In the genomic region with DNA sequence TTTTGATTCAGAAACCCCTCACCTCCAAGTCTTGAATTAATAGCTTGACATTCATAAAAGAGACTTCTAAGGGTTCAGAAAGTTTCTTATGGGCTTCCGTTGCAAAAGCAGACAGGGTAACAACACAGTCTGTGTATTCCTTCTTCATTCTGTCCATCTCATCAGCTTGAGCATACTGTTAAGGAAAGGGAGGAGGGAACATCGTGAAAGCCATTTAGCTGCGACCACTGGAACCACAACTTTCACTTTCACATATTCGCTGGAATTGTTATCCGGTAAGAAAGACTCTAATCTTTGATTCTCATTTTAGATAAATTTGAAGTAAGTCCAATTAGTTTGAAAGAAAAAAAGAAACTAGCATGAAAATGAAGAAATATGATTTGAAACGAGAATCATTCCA, we compare ENCODE assay signal across 14 cellular contexts.
DNase-seq lines count a peak whose midpoint lies in the region; ATAC-seq and TF ChIP-seq lines count a peak whose summit lies in the region.
"Had no signal": no experiment of that assay in that cellular context is flagged by ENCODE, and none has a peak within 500 bp of the region (broad histone marks: within the 10 kb centered on the region; RNA-seq: fewer than 3 reads in every experiment).

No MANE protein-coding gene starts in this region.

- intact Hi-C loops in CD8-positive, alpha-beta T cell (cut with DNase I, micrococcal nuclease) = no loop called here
- intact Hi-C loops in natural killer cell (cut with micrococcal nuclease) = no loop called here
- intact Hi-C loops in right cardiac atrium (cut with DNase I) = no loop called here

- H3K27ac ChIP-seq in CD8-positive, alpha-beta T cell (ENCODE audit: low read depth, low read length) = no peak overlapping the region
- no peak overlapping the region for H3K27ac ChIP-seq in right cardiac atrium (ENCODE audit: low read length)

- H3K4me3 Mint-ChIP-seq in CD8-positive, alpha-beta T cell = peak overlapping the region; percentile 54
- peak overlapping the region; percentile 53 for H3K4me3 Mint-ChIP-seq in natural killer cell
- no peak overlapping the region for H3K4me3 Mint-ChIP-seq in activated T-cell treated with anti-CD3 and anti-CD28 coated beads, Interleukin-2, amount 50 U/mL, for 72 hours
- H3K4me3 Mint-ChIP-seq: stimulated activated effector memory CD8-positive, alpha-beta T cell treated with anti-CD3 and anti-CD28 coated beads, Interleukin-12 subunit alpha, Interleukin-12 subunit beta, amount 100 ng/mL, for 72 hours had no signal

- in situ Hi-C loops in astrocyte of the spinal cord (cut with HindIII; ENCODE audit: low sequenced_read_pairs) = no loop called here

- no peak overlapping the region for H3K4me3 ChIP-seq in CD8-positive, alpha-beta T cell (ENCODE audit: low read depth, low read length)
- H3K4me3 ChIP-seq in Jurkat, Clone E6-1 (ENCODE audit: low read length) = no peak overlapping the region
- H3K4me3 ChIP-seq in astrocyte of the spinal cord (ENCODE audit: low read depth, low read length) (no peak overlapping the region), right cardiac atrium (ENCODE audit: low read length) (no peak overlapping the region)

- no peak for DNase-seq in CD8-positive, alpha-beta T cell
- DNase-seq in Jurkat, Clone E6-1 (ENCODE audit: low read depth, low spot score) = peak; percentile 6
- DNase-seq in astrocyte of the spinal cord (ENCODE audit: low read depth, low spot score) (peak; percentile 5), natural killer cell (no peak), EL (no peak), right cardiac atrium (no peak)
- DNase-seq in activated CD4-positive, alpha-beta T cell treated with anti-CD3 and anti-CD28 coated beads for 1 hour = no peak
- no peak for DNase-seq in activated T-cell treated with anti-CD3 and anti-CD28 coated beads, Interleukin-2, amount 50 U/mL, for 72 hours
- DNase-seq: activated CD4-positive, CD25-positive, alpha-beta regulatory T cell; COR-L47; nucleus accumbens; stimulated activated CD4-positive, alpha-beta T cell treated with anti-CD3 and anti-CD28 coated beads, Interleukin-1b, Interleukin-23, amount 100 ng/mL, for 48 hours had no signal

- no peaks in the 10 kb centered on the region for H3K9me3 ChIP-seq in CD8-positive, alpha-beta T cell (ENCODE audit: low read length)
- no peaks in the 10 kb centered on the region for H3K9me3 ChIP-seq in right cardiac atrium (ENCODE audit: control insufficient read depth, low read length)

- H3K36me3 Mint-ChIP-seq in CD8-positive, alpha-beta T cell = no peaks in the 10 kb centered on the region
- H3K36me3 Mint-ChIP-seq in natural killer cell = peaks cover 31% of the 10 kb centered on the region
- no peaks in the 10 kb centered on the region for H3K36me3 Mint-ChIP-seq in activated T-cell treated with anti-CD3 and anti-CD28 coated beads, Interleukin-2, amount 50 U/mL, for 72 hours (ENCODE audit: insufficient read depth in 2 of 2)

- H3K4me1 ChIP-seq in CD8-positive, alpha-beta T cell (ENCODE audit: insufficient read depth, low read length) = no peaks in the 10 kb centered on the region
- peaks cover 1% of the 10 kb centered on the region for H3K4me1 ChIP-seq in right cardiac atrium (ENCODE audit: control insufficient read depth, insufficient read depth, low read length)

- WGBS in right cardiac atrium = 66% methylated on average over 6 of the region's 6 CpGs

- no peaks in the 10 kb centered on the region for H3K27me3 ChIP-seq in CD8-positive, alpha-beta T cell (ENCODE audit: insufficient read depth, low read length)
- no peaks in the 10 kb centered on the region for H3K27me3 ChIP-seq in right cardiac atrium (ENCODE audit: control insufficient read depth, insufficient read depth)

- no peak for ATAC-seq in CD8-positive, alpha-beta T cell
- ATAC-seq in natural killer cell (no peak), right cardiac atrium (no peak)
- ATAC-seq in activated T-cell treated with anti-CD3 and anti-CD28 coated beads, Interleukin-2, amount 50 U/mL, for 72 hours (replicated peaks in 1 of 2) = no peak
- ATAC-seq: stimulated activated effector memory CD8-positive, alpha-beta T cell treated with anti-CD3 and anti-CD28 coated beads, Interleukin-12 subunit alpha, Interleukin-12 subunit beta, amount 100 ng/mL, for 72 hours had no signal

- H3K27ac Mint-ChIP-seq in CD8-positive, alpha-beta T cell = no peak overlapping the region
- peak overlapping the region in 1 of 2 donors; percentile 38 for H3K27ac Mint-ChIP-seq in natural killer cell
- H3K27ac Mint-ChIP-seq in activated T-cell treated with anti-CD3 and anti-CD28 coated beads, Interleukin-2, amount 50 U/mL, for 72 hours = no peak overlapping the region
- H3K27ac Mint-ChIP-seq: activated T-helper 2 cell treated with anti-CD3 and anti-CD28 coated beads, Interferon-gamma antibody, Interleukin-2, Interleukin-4, amounts not matched to agents 10 μg/mL and 5 μg/mL and 100 μg/mL, durations not matched to agents 14 hours and 24 hours and 36 hours; stimulated activated effector memory CD8-positive, alpha-beta T cell treated with anti-CD3 and anti-CD28 coated beads, Interleukin-12 subunit alpha, Interleukin-12 subunit beta, amount 100 ng/mL, for 72 hours had no signal

- TF ChIP-seq CTCF in CD8-positive, alpha-beta T cell (IDR thresholded peaks at IDR 0.05) = no peak
- no peak for TF ChIP-seq CTCF in astrocyte of the spinal cord (IDR thresholded peaks at IDR 0.05; ENCODE audit: low read depth, low read length)
- TF ChIP-seq CTCF in natural killer cell (IDR thresholded peaks at IDR 0.05) = no peak

- H3K36me3 ChIP-seq in CD8-positive, alpha-beta T cell (ENCODE audit: insufficient read depth, low read length) = no peaks in the 10 kb centered on the region

- POLR2A ChIA-PET in CD8-positive, alpha-beta T cell (lab: Charles Lee) = interaction anchor here (0.7 kb wide), 1 partner anchor 28 kb away, joined by 7 read pairs; no protein-coding TSS in a partner anchor

- no peaks in the 10 kb centered on the region for H3K9me3 Mint-ChIP-seq in CD8-positive, alpha-beta T cell
- H3K9me3 Mint-ChIP-seq in natural killer cell = no peaks in the 10 kb centered on the region
- no peaks in the 10 kb centered on the region for H3K9me3 Mint-ChIP-seq in activated T-cell treated with anti-CD3 and anti-CD28 coated beads, Interleukin-2, amount 50 U/mL, for 72 hours
- H3K9me3 Mint-ChIP-seq: activated T-helper 2 cell treated with anti-CD3 and anti-CD28 coated beads, Interferon-gamma antibody, Interleukin-2, Interleukin-4, amounts not matched to agents 10 μg/mL and 5 μg/mL and 100 μg/mL, durations not matched to agents 14 hours and 24 hours and 36 hours; stimulated activated effector memory CD8-positive, alpha-beta T cell treated with anti-CD3 and anti-CD28 coated beads, Interleukin-12 subunit alpha, Interleukin-12 subunit beta, amount 100 ng/mL, for 72 hours had no signal

- H3K4me1 Mint-ChIP-seq in CD8-positive, alpha-beta T cell (ENCODE audit: low read depth) = peaks cover 9% of the 10 kb centered on the region
- H3K4me1 Mint-ChIP-seq in natural killer cell = peaks cover 0 to 15% of the 10 kb centered on the region in 2 donors
- peaks cover 11% of the 10 kb centered on the region for H3K4me1 Mint-ChIP-seq in activated T-cell treated with anti-CD3 and anti-CD28 coated beads, Interleukin-2, amount 50 U/mL, for 72 hours (ENCODE audit: low read depth)
- H3K4me1 Mint-ChIP-seq: stimulated activated effector memory CD8-positive, alpha-beta T cell treated with anti-CD3 and anti-CD28 coated beads, Interleukin-12 subunit alpha, Interleukin-12 subunit beta, amount 100 ng/mL, for 72 hours had no signal

- peaks cover 7% of the 10 kb centered on the region for H3K27me3 Mint-ChIP-seq in CD8-positive, alpha-beta T cell (ENCODE audit: low read depth)
- no peaks in the 10 kb centered on the region for H3K27me3 Mint-ChIP-seq in natural killer cell (ENCODE audit: low read depth in 2 of 2)
- peaks cover 7% of the 10 kb centered on the region for H3K27me3 Mint-ChIP-seq in activated T-cell treated with anti-CD3 and anti-CD28 coated beads, Interleukin-2, amount 50 U/mL, for 72 hours (ENCODE audit: low read depth)

- CTCF ChIA-PET in CD8-positive, alpha-beta T cell (lab: Charles Lee) = no interaction called here

Comparison
In these comparisons a context has a peak if more than half of its experiments do, and no peak if none do; other contexts are left out.
1. DNase-seq: peak in Jurkat, Clone E6-1 (single experiment) and astrocyte of the spinal cord (single experiment); none in CD8-positive, alpha-beta T cell (0 of 7), natural killer cell (single experiment), EL (single experiment), activated CD4-positive, alpha-beta T cell treated with anti-CD3 and anti-CD28 coated beads for 1 hour (single experiment), right cardiac atrium (0 of 3) and activated T-cell treated with anti-CD3 and anti-CD28 coated beads, Interleukin-2, amount 50 U/mL, for 72 hours (0 of 2).
2. H3K4me3 Mint-ChIP-seq: peak in CD8-positive, alpha-beta T cell (single experiment) and natural killer cell (single experiment); none in activated T-cell treated with anti-CD3 and anti-CD28 coated beads, Interleukin-2, amount 50 U/mL, for 72 hours (0 of 2).